In genomic region chr22:35231585-35232084, GRCh38 we compare ENCODE assay signal across 8 cellular contexts. TPM values are rescaled to one million over a fixed set of nuclear protein-coding genes. Genes with fewer than 3 reads are reported as not detected.
A peak's percentile ranks its signal among the peaks of the same experiment; 100 is the strongest.
DNase-seq lines count a peak whose midpoint lies in the region; ATAC-seq and TF ChIP-seq lines count a peak whose summit lies in the region.

No MANE protein-coding gene starts in this region.

- peak; percentile 95 for TF ChIP-seq CTCF in foreskin fibroblast (IDR thresholded peaks at IDR 0.05; ENCODE audit: low read depth, low read length)

- no peaks in the 10 kb centered on the region for H3K36me3 Mint-ChIP-seq in activated T-cell treated with anti-CD3 and anti-CD28 coated beads, Interleukin-2, amount 50 U/mL, for 72 hours (ENCODE audit: insufficient read depth in 2 of 2)

- peaks cover 9% of the 10 kb centered on the region for H3K4me1 Mint-ChIP-seq in activated T-cell treated with anti-CD3 and anti-CD28 coated beads, Interleukin-2, amount 50 U/mL, for 72 hours (ENCODE audit: low read depth)

- peak; percentile 68 to 76 for ATAC-seq in activated T-cell treated with anti-CD3 and anti-CD28 coated beads, Interleukin-2, amount 50 U/mL, for 72 hours (replicated peaks in 1 of 2)
- no peak for ATAC-seq in HG03521 (IDR thresholded peaks at IDR 0.05; ENCODE audit: unreplicated experiment)

- no peak overlapping the region for H3K4me3 ChIP-seq in foreskin fibroblast (ENCODE audit: low read depth in 1 of 2, low read length in 2 of 2)

- peak; percentile 22 for DNase-seq in DMS79 treated with DMSO at 0.1 percent for 48 hours (lab: John Stamatoyannopoulos, UW)
- DNase-seq in LoVo (ENCODE audit: low spot score), result peak; percentile 83
- DNase-seq in RPMI7951 (ENCODE audit: low read depth), result peak; percentile 71
- peak; percentile 74 to 80 for DNase-seq in activated T-cell treated with anti-CD3 and anti-CD28 coated beads, Interleukin-2, amount 50 U/mL, for 72 hours
- DNase-seq in foreskin fibroblast, result peak; percentile 31 to 78
- peak; percentile 6 for DNase-seq in pons (ENCODE audit: low spot score)
- peak; percentile 59 for DNase-seq in ureter (ENCODE audit: low spot score)

- no peaks in the 10 kb centered on the region for H3K9me3 Mint-ChIP-seq in activated T-cell treated with anti-CD3 and anti-CD28 coated beads, Interleukin-2, amount 50 U/mL, for 72 hours

- no peak overlapping the region for H3K27ac Mint-ChIP-seq in activated T-cell treated with anti-CD3 and anti-CD28 coated beads, Interleukin-2, amount 50 U/mL, for 72 hours

- peaks cover 40% of the 10 kb centered on the region for H3K27me3 Mint-ChIP-seq in activated T-cell treated with anti-CD3 and anti-CD28 coated beads, Interleukin-2, amount 50 U/mL, for 72 hours (ENCODE audit: low read depth)

- no peak overlapping the region for H3K4me3 Mint-ChIP-seq in activated T-cell treated with anti-CD3 and anti-CD28 coated beads, Interleukin-2, amount 50 U/mL, for 72 hours

RNA-seq across cellular contexts. Expression of gene HMGXB4, which starts 25.7 kb away (rescaled TPM):
- 11.3 and 16.7 TPM in 2 replicates for total RNA-seq in RPMI7951 (2014; rRNA removed; shearing (Covaris generic))
- 10 to 100 TPM; 39.3 to 43.5 TPM for total RNA-seq in activated T-cell treated with anti-CD3 and anti-CD28 coated beads, Interleukin-2, amount 50 U/mL, for 72 hours
- total RNA-seq in ureter, result 21.9 TPM

Comparison
In these comparisons a context has a peak if more than half of its experiments do, and no peak if none do; other contexts are left out.
1. DNase-seq: peak in every context shown above with its lines; median percentile 83 in LoVo; 77 in activated T-cell treated with anti-CD3 and anti-CD28 coated beads, Interleukin-2, amount 50 U/mL, for 72 hours; 71 in RPMI7951; 59 in ureter; 54 in foreskin fibroblast; 22 in DMS79 treated with DMSO at 0.1 percent for 48 hours; 6 in pons.